Comparison of ENCODE assay signal across 17 cellular contexts in the genomic region with DNA sequence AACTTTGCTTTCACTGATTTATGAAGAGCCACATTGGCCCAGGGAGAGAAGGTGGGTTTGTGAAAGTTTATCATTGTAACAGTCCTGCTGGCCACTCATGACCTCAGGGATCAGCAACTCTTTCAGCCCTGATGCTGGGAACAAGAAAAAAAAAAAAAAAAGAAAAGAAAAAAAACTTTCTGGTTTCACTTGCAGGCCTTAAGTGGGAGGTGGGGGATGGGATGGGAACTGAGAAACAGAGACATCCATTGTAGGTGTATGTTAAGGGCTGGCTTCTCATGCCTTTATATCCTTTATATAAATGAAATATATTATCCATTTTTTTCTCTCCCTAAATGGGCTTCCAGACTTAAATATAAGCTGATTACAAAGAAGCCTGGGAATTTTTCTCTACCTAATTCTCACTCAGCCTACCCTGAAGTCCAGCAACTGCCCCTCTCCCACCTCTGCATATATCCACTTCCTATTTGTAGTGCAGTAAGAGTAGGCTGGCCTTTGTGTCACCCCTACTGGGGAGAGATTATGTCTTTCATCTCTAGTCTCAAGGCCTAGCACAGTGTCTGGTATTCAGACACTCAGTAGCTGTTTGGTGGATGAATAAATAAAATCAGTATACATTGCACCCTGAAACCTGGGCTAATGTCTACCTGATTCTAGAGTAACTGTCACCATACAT.
"Had no signal": no experiment of that assay in that cellular context is flagged by ENCODE, and none has a peak within 500 bp of the region (broad histone marks: within the 10 kb centered on the region; RNA-seq: fewer than 3 reads in every experiment).

No MANE protein-coding gene starts in this region.

- H3K36me3 ChIP-seq: cardiac muscle cell, colonic mucosa, gastroesophageal sphincter, upper lobe of left lung had no signal

- ATAC-seq: gastroesophageal sphincter, left lobe of liver, natural killer cell, right cardiac atrium had no signal

- H3K27ac Mint-ChIP-seq: activated naive CD8-positive, alpha-beta T cell treated with anti-CD3 and anti-CD28 coated beads, Interleukin-2, amount 10 ng/mL, durations not matched to agents 7 days and 5 days; natural killer cell had no signal

- H3K27ac ChIP-seq: cardiac muscle cell, colonic mucosa, gastroesophageal sphincter, upper lobe of left lung had no signal

- DNase-seq: activated CD4-positive, alpha-beta T cell treated with anti-CD3 and anti-CD28 coated beads, Interleukin-2, amount 50 U/mL, for 1 hour; activated effector memory CD4-positive, alpha-beta T cell treated with Interleukin-2 at 50 U/mL for 16 hours; activated naive CD8-positive, alpha-beta T cell treated with anti-CD3 and anti-CD28 coated beads, Interleukin-2, amount 10 ng/mL, durations not matched to agents 7 days and 5 days; activated T-cell treated with anti-CD3 and anti-CD28 coated beads, Interleukin-2, amount 50 U/mL, for 1 hour; colonic mucosa; effector CD4-positive, alpha-beta T cell; islet precursor cell; mammary epithelial cell; natural killer cell; nucleus accumbens; right cardiac atrium; stimulated activated CD4-positive, alpha-beta T cell treated with anti-CD3 and anti-CD28 coated beads, Interleukin-1b, Interleukin-23, amount 100 ng/mL, for 48 hours; stimulated activated naive CD4-positive, alpha-beta T cell treated with Interleukin-2 at 50 U/mL for 16 hours; upper lobe of left lung had no signal

- H3K4me1 ChIP-seq: colonic mucosa had no signal

- H3K4me3 Mint-ChIP-seq: activated naive CD8-positive, alpha-beta T cell treated with anti-CD3 and anti-CD28 coated beads, Interleukin-2, amount 10 ng/mL, durations not matched to agents 7 days and 5 days; natural killer cell had no signal

- H3K9me3 ChIP-seq: colonic mucosa, gastroesophageal sphincter, upper lobe of left lung had no signal

- H3K4me1 Mint-ChIP-seq: activated naive CD8-positive, alpha-beta T cell treated with anti-CD3 and anti-CD28 coated beads, Interleukin-2, amount 10 ng/mL, durations not matched to agents 7 days and 5 days; natural killer cell had no signal

- H3K36me3 Mint-ChIP-seq: activated naive CD8-positive, alpha-beta T cell treated with anti-CD3 and anti-CD28 coated beads, Interleukin-2, amount 10 ng/mL, durations not matched to agents 7 days and 5 days; natural killer cell had no signal

- H3K4me3 ChIP-seq: cardiac muscle cell, colonic mucosa, gastroesophageal sphincter, upper lobe of left lung had no signal

- H3K27me3 ChIP-seq: cardiac muscle cell, colonic mucosa, gastroesophageal sphincter, upper lobe of left lung had no signal
